In genomic region chr6:35736293-35736894, GRCh38 we compare ENCODE assay signal across 9 cellular contexts. TPM values are rescaled to one million over a fixed set of nuclear protein-coding genes. Genes with fewer than 3 reads are reported as not detected.
DNase-seq lines count a peak whose midpoint lies in the region; ATAC-seq and TF ChIP-seq lines count a peak whose summit lies in the region.
"Had no signal": no experiment of that assay in that cellular context is flagged by ENCODE, and none has a peak within 500 bp of the region (broad histone marks: within the 10 kb centered on the region; RNA-seq: fewer than 3 reads in every experiment).

No MANE protein-coding gene starts in this region.

- peaks cover 21% of the 10 kb centered on the region for H3K4me1 Mint-ChIP-seq in endothelial cell (ENCODE audit: unreplicated experiment)

- no peak for DNase-seq in AG09309 (ENCODE audit: low read depth)
- DNase-seq in NCI-H774 (lab: John Stamatoyannopoulos, UW): peak; percentile 9
- peak in 2 of 3 experiments; percentile 81 to 89 for DNase-seq in activated CD8-positive, alpha-beta memory T cell treated with anti-CD3 and anti-CD28 coated beads for 48 hours (ENCODE audit: low read depth in 2 of 3, low spot score in 2 of 3)
- DNase-seq in endothelial cell (ENCODE audit: low spot score): peak; percentile 78
- peak; percentile 79 for DNase-seq in myocyte (ENCODE audit: low read depth)
- DNase-seq in stimulated activated CD8-positive, alpha-beta memory T cell treated with anti-CD3 and anti-CD28 coated beads, Interleukin-7, amount 100 ng/mL, for 4 hours (ENCODE audit: low read depth in 2 of 2): peak; percentile 70 to 77

- no peak overlapping the region for H3K4me3 ChIP-seq in AG09309 (ENCODE audit: control insufficient read depth, low read depth, low read length)

- peak; percentile 28 for ATAC-seq in GM18867 (IDR thresholded peaks at IDR 0.05; ENCODE audit: unreplicated experiment)
- ATAC-seq in GM21723 (IDR thresholded peaks at IDR 0.05; ENCODE audit: unreplicated experiment): no peak

- peaks cover 6% of the 10 kb centered on the region for H3K27me3 Mint-ChIP-seq in endothelial cell (ENCODE audit: unreplicated experiment)

- peak; percentile 93 for TF ChIP-seq CTCF in AG09309 (IDR thresholded peaks at IDR 0.05; ENCODE audit: control insufficient read depth, insufficient read depth, low read depth, low read length, missing control alignments)
- peak; percentile 62 for TF ChIP-seq CTCF in endothelial cell (IDR thresholded peaks at IDR 0.05; ENCODE audit: unreplicated experiment)

- no peak overlapping the region for H3K27ac Mint-ChIP-seq in endothelial cell (ENCODE audit: unreplicated experiment)

- no peaks in the 10 kb centered on the region for H3K36me3 Mint-ChIP-seq in endothelial cell (ENCODE audit: low read depth, unreplicated experiment)

- H3K4me3 Mint-ChIP-seq in endothelial cell (ENCODE audit: unreplicated experiment): no peak overlapping the region

- no peaks in the 10 kb centered on the region for H3K9me3 Mint-ChIP-seq in endothelial cell (ENCODE audit: unreplicated experiment)

RNA-seq across cellular contexts. Expression of gene ARMC12, which starts 0.4 kb away (rescaled TPM):
- total RNA-seq in endothelial cell (ENCODE audit: unreplicated experiment): 0.69 TPM
- total RNA-seq in myocyte: 0.16 and 0.37 TPM in 2 replicates
- polyA plus RNA-seq in myocyte (2012): 0.32 TPM
- total RNA-seq: urinary bladder had no signal

RNA-seq across cellular contexts. Expression of gene CLPSL2, which starts 40.0 kb away (rescaled TPM):
- total RNA-seq in endothelial cell (ENCODE audit: unreplicated experiment) (not detected), myocyte (not detected in 2 replicates)
- not detected for polyA plus RNA-seq in myocyte (2012)
- total RNA-seq: urinary bladder had no signal
- polyA plus RNA-seq: urinary bladder had no signal

RNA-seq across cellular contexts. Expression of gene CLPSL1, which starts 44.4 kb away (rescaled TPM):
- total RNA-seq in endothelial cell (ENCODE audit: unreplicated experiment) (not detected), myocyte (not detected in 2 replicates)
- polyA plus RNA-seq in myocyte (2012): not detected
- total RNA-seq: urinary bladder had no signal
- polyA plus RNA-seq: urinary bladder had no signal

RNA-seq across cellular contexts. Expression of gene FKBP5, which starts 47.7 kb away (rescaled TPM):
- 7.2 TPM for total RNA-seq in endothelial cell (ENCODE audit: unreplicated experiment)
- total RNA-seq in myocyte: 10.3 and 13.4 TPM in 2 replicates
- polyA plus RNA-seq in myocyte (2012): 11.7 TPM
